1 cellular context compared by ENCODE assay signal in the genomic region with DNA sequence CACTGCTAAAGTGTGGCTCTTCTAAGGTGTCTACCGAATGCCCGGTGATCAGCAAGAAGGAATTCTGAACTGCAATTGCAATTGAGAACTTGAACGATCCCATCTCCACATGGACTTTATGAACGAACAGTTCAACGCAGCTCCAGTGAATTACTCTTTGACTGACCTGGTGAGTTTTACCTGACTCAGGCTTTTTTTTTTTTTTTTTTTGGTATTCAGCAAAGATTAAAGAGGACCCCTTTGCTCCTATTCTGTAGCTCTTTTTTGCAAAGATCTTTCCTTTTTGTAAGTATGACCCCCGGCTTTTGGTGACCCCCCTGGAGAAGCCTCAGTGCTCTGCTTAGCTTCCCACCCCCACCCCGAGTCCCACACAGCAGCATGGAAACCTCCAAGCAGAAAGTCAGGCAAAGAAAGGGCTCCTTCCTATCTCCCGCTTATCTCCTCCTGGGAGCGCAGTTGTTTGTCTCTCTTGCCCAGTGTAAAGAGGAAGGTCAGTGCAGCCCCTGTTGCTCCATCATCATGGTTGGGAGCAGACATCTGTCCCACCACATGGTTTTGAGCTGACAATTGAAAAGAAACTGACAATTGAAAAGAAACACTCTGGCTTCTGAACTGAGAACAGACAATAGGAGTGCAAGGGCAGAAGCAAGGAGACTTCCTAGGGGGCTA.
TF ChIP-seq lines count a peak whose summit lies in the region.

No MANE protein-coding gene starts in this region.

TF ChIP-seq in HepG2, 621 proteins besides CTCF, POLR2A, EP300 and RAD21 (continued from another document):
- TF ChIP-seq SOX6 (IDR thresholded peaks at IDR 0.05) (no peak), SOX6 (CRISPR knock-in tag; IDR thresholded peaks at IDR 0.05) (no peak), ZNF343 (CRISPR knock-in tag; IDR thresholded peaks at IDR 0.05) (no peak), FOXA1 (IDR thresholded peaks at IDR 0.05) (no peak), FOXA1 (CRISPR knock-in tag; IDR thresholded peaks at IDR 0.05) (no peak), MAFF (IDR thresholded peaks at IDR 0.05; ENCODE audit: low read depth, low read length) (peak; percentile 58), MAFK (conservative IDR thresholded peaks at IDR 0.05 in 1 of 2, IDR thresholded peaks at IDR 0.05 in 1 of 2; ENCODE audit: low read length in 2 of 2) (peak; percentile 53 to 75; a peak in 3 of 4 replicates), SNRNP70 (IDR thresholded peaks at IDR 0.05; ENCODE audit: low read depth, low read length) (no peak), ZNF746 (CRISPR knock-in tag; IDR thresholded peaks at IDR 0.05) (no peak), SIN3A (IDR thresholded peaks at IDR 0.05; ENCODE audit: borderline replicate concordance, low read depth, low read length) (no peak), ASH2L (IDR thresholded peaks at IDR 0.05; ENCODE audit: insufficient read length, low read depth, low read length) (no peak)
